28 cellular contexts compared by ENCODE assay signal in the genomic region with DNA sequence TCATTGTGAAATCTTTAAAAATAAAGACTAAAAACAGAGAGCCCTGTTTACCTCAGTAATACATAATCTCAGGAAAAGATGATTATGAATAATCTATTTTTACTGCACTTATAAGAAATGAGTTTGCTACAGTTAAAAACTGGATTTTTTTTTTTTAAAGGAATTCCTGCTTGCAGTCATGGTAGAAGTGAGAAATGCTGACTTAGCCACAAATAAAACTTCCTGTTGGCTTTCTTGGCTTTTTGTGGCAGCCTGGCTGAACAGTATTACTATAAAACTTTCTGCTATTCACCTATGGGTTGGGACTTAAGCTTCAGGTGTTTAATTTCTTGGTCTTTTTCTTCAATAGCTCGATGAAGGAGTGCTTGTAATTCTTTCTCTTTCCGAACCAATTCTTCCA. TPM values are rescaled to one million over a fixed set of nuclear protein-coding genes. Genes with fewer than 3 reads are reported as not detected.
"Had no signal": no experiment of that assay in that cellular context is flagged by ENCODE, and none has a peak within 500 bp of the region (broad histone marks: within the 10 kb centered on the region; RNA-seq: fewer than 3 reads in every experiment).

No MANE protein-coding gene starts in this region.

- ATAC-seq: activated CD8-positive, alpha-beta T cell treated with anti-CD3 and anti-CD28 coated beads for 36 hours; activated T-cell treated with anti-CD3 and anti-CD28 coated beads, Interleukin-2, amount 50 U/mL, for 72 hours; activated T-helper 17 cell treated with anti-CD3 and anti-CD28 coated beads, Interleukin-2, amount 50 U/mL, for 72 hours; PC-3 had no signal

- H3K9me3 ChIP-seq: ascending aorta had no signal

- H3K36me3 ChIP-seq: cardiac muscle cell had no signal

- H3K27me3 ChIP-seq: ascending aorta, cardiac muscle cell had no signal

- DNase-seq: activated CD4-positive, alpha-beta T cell treated with anti-CD3 and anti-CD28 coated beads, Interleukin-2, amount 10 ng/mL, durations not matched to agents 24 days and 14 days; activated CD4-positive, alpha-beta T cell treated with anti-CD3 and anti-CD28 coated beads, Interleukin-2, amount 50 U/mL, for 4 hours; activated CD8-positive, alpha-beta T cell treated with anti-CD3 and anti-CD28 coated beads for 36 hours; activated effector memory CD4-positive, alpha-beta T cell treated with anti-CD3 and anti-CD28 coated beads, Interleukin-2, amount 50 U/mL, for 16 hours; activated naive CD4-positive, alpha-beta T cell; activated naive CD4-positive, alpha-beta T cell treated with anti-CD3 and anti-CD28 coated beads, Interleukin-2, amount 50 U/mL, for 16 hours; activated naive CD8-positive, alpha-beta T cell treated with anti-CD3 and anti-CD28 coated beads for 36 hours; activated T-cell treated with anti-CD3 and anti-CD28 coated beads, Interleukin-2, amount 50 U/mL, for 1 hour; activated T-cell treated with anti-CD3 and anti-CD28 coated beads, Interleukin-2, amount 50 U/mL, for 72 hours; amniotic stem cell; Kasumi-1; KBM-7; NCI-H1092 treated with DMSO at 0.1 percent for 48 hours; NCI-H1417 treated with DMSO at 0.1 percent for 48 hours; NCI-H1930; NCI-H2081 treated with DMSO at 0.1 percent for 48 hours; NCI-H226; NCI-H446 treated with DMSO at 0.1 percent for 48 hours; NCI-H524; NCI-H69; NCI-H82; PC-3; Right ventricle myocardium superior; T1000 had no signal

- H3K27ac ChIP-seq: cardiac muscle cell had no signal

- H3K4me3 ChIP-seq: ascending aorta, cardiac muscle cell had no signal

- FAIRE-seq: RCC 7860 had no signal

RNA-seq across cellular contexts. Expression of a gene that starts 12.0 kb away (rescaled TPM):
- total RNA-seq: ascending aorta had no signal
